8 cellular contexts compared by ENCODE assay signal in the genomic region with DNA sequence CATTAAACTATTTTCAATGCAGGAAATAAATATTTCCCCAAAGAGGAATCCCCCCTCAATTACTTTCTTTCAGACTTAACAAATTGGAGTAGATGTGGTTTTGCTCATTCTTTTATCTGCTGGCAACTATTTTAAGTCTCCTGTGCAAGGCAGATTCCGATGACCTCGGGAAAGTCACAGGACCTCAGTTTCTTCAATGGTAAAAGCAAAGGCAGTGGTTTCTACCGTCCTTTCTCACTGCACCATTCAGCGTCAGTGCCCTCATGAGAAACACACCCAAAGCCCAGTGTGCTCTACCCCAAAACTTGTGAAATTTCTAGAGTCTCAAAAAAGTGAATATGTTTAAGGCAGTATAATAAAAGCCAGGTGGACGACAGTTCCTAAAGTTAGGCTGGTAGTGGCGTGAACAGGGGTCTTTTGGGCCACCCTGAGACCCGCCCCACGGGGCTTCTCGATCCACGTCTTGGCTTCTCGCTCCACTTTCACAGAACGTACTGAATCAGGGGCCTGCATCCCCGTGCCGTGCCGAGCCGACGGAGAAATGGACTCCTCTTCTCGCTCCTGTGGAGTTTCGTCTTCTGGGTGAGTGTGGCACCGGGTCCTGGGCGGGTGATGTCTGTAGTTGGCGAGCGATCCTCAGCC. TPM values are rescaled to one million over a fixed set of nuclear protein-coding genes. Genes with fewer than 3 reads are reported as not detected.
DNase-seq lines count a peak whose midpoint lies in the region; ATAC-seq and TF ChIP-seq lines count a peak whose summit lies in the region.

No MANE protein-coding gene starts in this region.

- peaks cover 0 to 2% (median 0%) of the 10 kb centered on the region in 3 donors for H3K36me3 Mint-ChIP-seq in naive thymus-derived CD8-positive, alpha-beta T cell

- H3K4me3 ChIP-seq in A673 (ENCODE audit: low read depth, low read length, poor library complexity, severe bottlenecking) = peak overlapping the region; percentile 88
- peak overlapping the region; percentile 44 for H3K4me3 ChIP-seq in GM12875 (ENCODE audit: low read depth, low read length)
- H3K4me3 ChIP-seq in WERI-Rb-1 (ENCODE audit: low read depth, low read length) = peak overlapping the region; percentile 71
- peak overlapping the region; percentile 87 for H3K4me3 ChIP-seq in fibroblast of the aortic adventitia (ENCODE audit: low read depth, low read length)

- peak overlapping the region; percentile 87 to 99 (median 96) for H3K27ac Mint-ChIP-seq in naive thymus-derived CD8-positive, alpha-beta T cell

- peak overlapping the region; percentile 94 to 100 (median 98) for H3K4me3 Mint-ChIP-seq in naive thymus-derived CD8-positive, alpha-beta T cell

- H3K27ac ChIP-seq in A673 (ENCODE audit: low read depth, low read length, poor library complexity, severe bottlenecking) (peak overlapping the region; percentile 83), WERI-Rb-1 (peak overlapping the region; percentile 92)

- BruUV-seq in A673 (replicated peaks; lab: Mats Ljungman, UMichigan) = no TSS peak

- H3K9me3 ChIP-seq in A673 (ENCODE audit: low read depth, low read length, poor library complexity, severe bottlenecking) = no peaks in the 10 kb centered on the region
- no peaks in the 10 kb centered on the region for H3K9me3 ChIP-seq in WERI-Rb-1 (ENCODE audit: severe bottlenecking)

- TF ChIP-seq CTCF in A673 (conservative IDR thresholded peaks at IDR 0.05; ENCODE audit: low read depth, low read length) (no peak), GM12875 (IDR thresholded peaks at IDR 0.05; ENCODE audit: borderline replicate concordance, insufficient read depth, low read depth, low read length) (no peak), WERI-Rb-1 (IDR thresholded peaks at IDR 0.05; ENCODE audit: low read depth, low read length) (no peak), fibroblast of the aortic adventitia (IDR thresholded peaks at IDR 0.05; ENCODE audit: insufficient read depth, low read length) (no peak)

- no peaks in the 10 kb centered on the region for H3K9me3 Mint-ChIP-seq in naive thymus-derived CD8-positive, alpha-beta T cell

- no peaks in the 10 kb centered on the region for H3K27me3 Mint-ChIP-seq in naive thymus-derived CD8-positive, alpha-beta T cell

- ATAC-seq in HG03432 (IDR thresholded peaks at IDR 0.05; ENCODE audit: unreplicated experiment) = peak; percentile 21
- ATAC-seq in naive thymus-derived CD8-positive, alpha-beta T cell = peak; percentile 42 to 43
- ATAC-seq in GM19455 (IDR thresholded peaks at IDR 0.05; ENCODE audit: unreplicated experiment) = no peak

- DNase-seq in A673 (ENCODE audit: low spot score) (peak; percentile 12), WERI-Rb-1 (no peak), fibroblast of the aortic adventitia (ENCODE audit: low read depth) (peak; percentile 26), NCI-H1930 (lab: John Stamatoyannopoulos, UW) (no peak)
- DNase-seq in naive thymus-derived CD8-positive, alpha-beta T cell = no peak

- POLR2A ChIA-PET in A673 (lab: Charles Lee; ENCODE audit: low non-redundant PET) = no interaction called here
- POLR2A ChIA-PET in naive thymus-derived CD8-positive, alpha-beta T cell (lab: Charles Lee) = interaction anchor here (0.7 to 3.5 kb wide), 7 partner anchors 123 to 868 kb away, joined by 3 to 44 read pairs (median 5); partner anchors contain the start of genes DTD2, HECTD1, RNU6-7 and RNU6-8

- CTCF ChIA-PET in A673 (lab: Charles Lee) = interaction anchor here (0.6 kb wide), 1 partner anchor 896 kb away, joined by 4 read pairs; no protein-coding TSS in a partner anchor

- H3K36me3 ChIP-seq in A673 (ENCODE audit: insufficient read depth, low read length, poor library complexity, severe bottlenecking) = no peaks in the 10 kb centered on the region
- H3K36me3 ChIP-seq in WERI-Rb-1 = no peaks in the 10 kb centered on the region

- intact Hi-C loops in A673 (cut with micrococcal nuclease; ENCODE audit: unreplicated experiment) = loop anchor here (5.0 to 10.0 kb wide), 3 partner anchors 67 to 561 kb away; no protein-coding TSS in a partner anchor

- no peaks in the 10 kb centered on the region for H3K27me3 ChIP-seq in A673 (replicated peaks; ENCODE audit: insufficient read depth, low read depth, low read length, poor library complexity)
- H3K27me3 ChIP-seq in WERI-Rb-1 (ENCODE audit: insufficient read depth, low read depth, severe bottlenecking) = no peaks in the 10 kb centered on the region

- peaks cover 19 to 39% (median 30%) of the 10 kb centered on the region in 4 donors for H3K4me1 Mint-ChIP-seq in naive thymus-derived CD8-positive, alpha-beta T cell

- peaks cover 12% of the 10 kb centered on the region for H3K4me1 ChIP-seq in A673 (ENCODE audit: insufficient read depth, low read length, poor library complexity, severe bottlenecking)

RNA-seq across cellular contexts. Expression of gene ARHGAP5, which starts 1.3 kb away (rescaled TPM):
- total RNA-seq in A673 (2021) = 44.5 and 51.3 TPM in 2 replicates
- total RNA-seq in fibroblast of the aortic adventitia (ENCODE audit: low replicate concordance) = 81.6 and 85.4 TPM in 2 replicates
- 10 to 100 TPM; 66.6 to 71.7 TPM for total RNA-seq in naive thymus-derived CD8-positive, alpha-beta T cell
- polyA plus RNA-seq in naive thymus-derived CD8-positive, alpha-beta T cell = 10 to 100 TPM; 16.1 to 32.1 (median 24.8) TPM

Comparison
In these comparisons a context has a peak if more than half of its experiments do, and no peak if none do; other contexts are left out.
1. DNase-seq: peak in A673 (single experiment) and fibroblast of the aortic adventitia (single experiment); none in WERI-Rb-1 (single experiment), naive thymus-derived CD8-positive, alpha-beta T cell (0 of 10) and NCI-H1930 (0 of 2).
2. Peak in every context shown above with its lines, with median percentiles within 50 percentile points of each other: H3K4me3 ChIP-seq.